Comparison of ENCODE assay signal across 22 cellular contexts in genomic region chr9:8802242-8802641, GRCh38.
"Had no signal": no experiment of that assay in that cellular context is flagged by ENCODE, and none has a peak within 500 bp of the region (broad histone marks: within the 10 kb centered on the region; RNA-seq: fewer than 3 reads in every experiment).

No MANE protein-coding gene starts in this region.

- H3K27me3 Mint-ChIP-seq: naive thymus-derived CD8-positive, alpha-beta T cell; progenitor cell of endocrine pancreas had no signal

- H3K4me1 Mint-ChIP-seq: naive thymus-derived CD8-positive, alpha-beta T cell had no signal

- H3K36me3 ChIP-seq: breast epithelium, left lung, lower lobe of right lung, neural progenitor cell, pancreas, tibial artery, upper lobe of right lung had no signal

- H3K27ac ChIP-seq: breast epithelium, foreskin keratinocyte, left lung, lower lobe of right lung, neural progenitor cell, pancreas, tibial artery, upper lobe of right lung had no signal

- H3K4me3 Mint-ChIP-seq: naive thymus-derived CD8-positive, alpha-beta T cell; neural progenitor cell had no signal

- H3K9me3 Mint-ChIP-seq: naive thymus-derived CD8-positive, alpha-beta T cell; neural progenitor cell had no signal

- ATAC-seq: foreskin keratinocyte; left lung; lower lobe of right lung; naive thymus-derived CD8-positive, alpha-beta T cell; pancreas; right cardiac atrium; upper lobe of right lung had no signal

- H3K27ac Mint-ChIP-seq: naive thymus-derived CD8-positive, alpha-beta T cell; neural progenitor cell; progenitor cell of endocrine pancreas had no signal

- H3K4me1 ChIP-seq: breast epithelium, foreskin keratinocyte, left lung, lower lobe of right lung, pancreas, tibial artery had no signal

- H3K4me3 ChIP-seq: breast epithelium, dorsolateral prefrontal cortex, left lung, lower lobe of right lung, neural progenitor cell, pancreas, smooth muscle cell, tibial artery, upper lobe of right lung had no signal

- H3K27me3 ChIP-seq: breast epithelium, dorsolateral prefrontal cortex, foreskin keratinocyte, left lung, neural progenitor cell, pancreas, tibial artery, upper lobe of right lung had no signal

- H3K36me3 Mint-ChIP-seq: naive thymus-derived CD8-positive, alpha-beta T cell had no signal

- H3K9me3 ChIP-seq: breast epithelium, left lung, lower lobe of right lung, pancreas, tibial artery, upper lobe of right lung had no signal

- DNase-seq: central memory CD4-positive, alpha-beta T cell; cortex of kidney; dorsolateral prefrontal cortex; effector CD8-positive, alpha-beta T cell; foreskin keratinocyte; head of caudate nucleus; hippocampal formation; left lung; lower lobe of right lung; mesenchymal stem cell; naive thymus-derived CD8-positive, alpha-beta T cell; nucleus accumbens; pancreas; right cardiac atrium; stimulated activated CD4-positive, alpha-beta T cell treated with anti-CD3 and anti-CD28 coated beads, Interleukin-2, amount 100 ng/mL, for 48 hours; stimulated activated naive CD4-positive, alpha-beta T cell treated with Interleukin-2 at 50 U/mL for 16 hours; tibial artery; upper lobe of right lung had no signal
